ENCODE assay signal across 8 cellular contexts in genomic region chr1:150995896-150996295, GRCh38. TPM values are rescaled to one million over a fixed set of nuclear protein-coding genes. Genes with fewer than 3 reads are reported as not detected.
A peak's percentile ranks its signal among the peaks of the same experiment; 100 is the strongest.
DNase-seq lines count a peak whose midpoint lies in the region; ATAC-seq, FAIRE-seq and TF ChIP-seq lines count a peak whose summit lies in the region.

No MANE protein-coding gene starts in this region.

- H3K4me1 ChIP-seq in Loucy (ENCODE audit: insufficient read depth, low read length, poor library complexity, severe bottlenecking): no peaks in the 10 kb centered on the region
- H3K4me1 ChIP-seq in astrocyte (ENCODE audit: insufficient read depth, low read length): peaks cover 24% of the 10 kb centered on the region

- H3K4me3 Mint-ChIP-seq in Calu3 (ENCODE audit: low read depth, unreplicated experiment): no peak overlapping the region
- no peak overlapping the region for H3K4me3 Mint-ChIP-seq in astrocyte (ENCODE audit: unreplicated experiment)

- H3K27ac ChIP-seq in astrocyte (ENCODE audit: low read depth, low read length): no peak overlapping the region
- peak overlapping the region; percentile 89 for H3K27ac ChIP-seq in temporal lobe (ENCODE audit: low read depth, low read length)

- H3K4me2 ChIP-seq in Loucy (ENCODE audit: low read depth, low read length, poor library complexity, severe bottlenecking): peak overlapping the region; percentile 31
- H3K4me2 ChIP-seq in astrocyte (ENCODE audit: low read length): no peak overlapping the region

- H3K9me3 ChIP-seq in Loucy (ENCODE audit: insufficient read depth, low read depth, low read length): no peaks in the 10 kb centered on the region
- no peaks in the 10 kb centered on the region for H3K9me3 ChIP-seq in astrocyte (ENCODE audit: insufficient read depth, low read depth, low read length)

- intact Hi-C loops in Calu3 (cut with micrococcal nuclease; ENCODE audit: unreplicated experiment): loop anchor here (1.0 kb wide), 1 partner anchor 17 kb away; no protein-coding TSS in a partner anchor

- H3K4me3 ChIP-seq in Loucy (ENCODE audit: low read length, poor library complexity, severe bottlenecking) (no peak overlapping the region), astrocyte (ENCODE audit: insufficient read depth, low read depth, low read length) (no peak overlapping the region)

- TF ChIP-seq CTCF in Calu3 (IDR thresholded peaks at IDR 0.05; ENCODE audit: unreplicated experiment) (peak; percentile 90), Loucy (conservative IDR thresholded peaks at IDR 0.05; ENCODE audit: low read length) (peak; percentile 79), astrocyte (IDR thresholded peaks at IDR 0.05; ENCODE audit: insufficient read depth, low read depth, low read length) (peak; percentile 69)

- H3K27me3 Mint-ChIP-seq in Calu3 (ENCODE audit: unreplicated experiment) (no peaks in the 10 kb centered on the region), astrocyte (ENCODE audit: low read depth, unreplicated experiment) (no peaks in the 10 kb centered on the region)

- CTCF ChIA-PET in Calu3 (lab: Charles Lee): interaction anchor here (0.6 to 2.4 kb wide), 10 partner anchors 11 to 603 kb away, joined by 3 to 32 read pairs (median 4); partner anchors contain the start of genes ANXA9, MINDY1 and SETDB1

- H4K20me1 ChIP-seq in Loucy (ENCODE audit: insufficient read depth, low read length, poor library complexity, severe bottlenecking): no peaks in the 10 kb centered on the region
- no peaks in the 10 kb centered on the region for H4K20me1 ChIP-seq in astrocyte (ENCODE audit: insufficient read depth, low read length)

- H3K9me2 ChIP-seq in Loucy (replicated peaks; ENCODE audit: low read depth, low read length): no peaks in the 10 kb centered on the region

- no peak for ATAC-seq in GM21360 (IDR thresholded peaks at IDR 0.05; ENCODE audit: unreplicated experiment)
- no peak for ATAC-seq in HG03097 (IDR thresholded peaks at IDR 0.05; ENCODE audit: low FRiP score, unreplicated experiment)

- H2AFZ ChIP-seq in Loucy (ENCODE audit: low read length): no peak overlapping the region
- no peak overlapping the region for H2AFZ ChIP-seq in astrocyte (ENCODE audit: low read depth, low read length)

- H3K36me3 ChIP-seq in Loucy (ENCODE audit: insufficient read depth, low read length) (no peaks in the 10 kb centered on the region), astrocyte (ENCODE audit: insufficient read depth, low read length) (no peaks in the 10 kb centered on the region)

- no peaks in the 10 kb centered on the region for H3K27me3 ChIP-seq in Loucy (ENCODE audit: insufficient read depth, low read length, poor library complexity, severe bottlenecking)
- H3K27me3 ChIP-seq in astrocyte (ENCODE audit: insufficient read depth, low read length): no peaks in the 10 kb centered on the region

- H3F3A ChIP-seq in Loucy (ENCODE audit: low read depth): no peaks in the 10 kb centered on the region

- BruUV-seq in Calu3 (replicated peaks; lab: Mats Ljungman, UMichigan): no TSS peak

- no peak for FAIRE-seq in astrocyte (lab: Jason Lieb, UNC)

- H3K9me3 Mint-ChIP-seq in Calu3 (ENCODE audit: low read depth, unreplicated experiment) (no peaks in the 10 kb centered on the region), astrocyte (ENCODE audit: unreplicated experiment) (peaks cover 2% of the 10 kb centered on the region)

- H3K79me2 ChIP-seq in Loucy (ENCODE audit: insufficient read depth, low read length) (no peaks in the 10 kb centered on the region), astrocyte (ENCODE audit: insufficient read depth, low read length) (no peaks in the 10 kb centered on the region)

- no peaks in the 10 kb centered on the region for H3K4me1 Mint-ChIP-seq in Calu3 (ENCODE audit: low read depth, unreplicated experiment)
- peaks cover 25% of the 10 kb centered on the region for H3K4me1 Mint-ChIP-seq in astrocyte (ENCODE audit: low read depth, unreplicated experiment)

- H3K27ac Mint-ChIP-seq in Calu3 (ENCODE audit: unreplicated experiment) (no peak overlapping the region), astrocyte (ENCODE audit: unreplicated experiment) (no peak overlapping the region)

- peak; percentile 41 for DNase-seq in Calu3
- DNase-seq in astrocyte (ENCODE audit: low read depth): no peak
- peak; percentile 70 for DNase-seq in islet precursor cell
- no peak for DNase-seq in stimulated activated CD4-positive, alpha-beta T cell treated with anti-CD3 and anti-CD28 coated beads, Interleukin-2, amount 100 ng/mL, for 48 hours

- H3K9ac ChIP-seq in Loucy (ENCODE audit: low read depth, low read length, poor library complexity, severe bottlenecking) (no peak overlapping the region), astrocyte (ENCODE audit: low read length) (no peak overlapping the region)

- H3K36me3 Mint-ChIP-seq in Calu3 (ENCODE audit: insufficient read depth, unreplicated experiment): peaks cover 17% of the 10 kb centered on the region
- H3K36me3 Mint-ChIP-seq in astrocyte (ENCODE audit: low read depth, unreplicated experiment): peaks cover 8% of the 10 kb centered on the region

RNA-seq across cellular contexts. Expression of gene MINDY1, which starts 10.8 kb away (rescaled TPM):
- total RNA-seq in Calu3 (2022) (17.2 and 17.6 TPM in 2 replicates), astrocyte (8.5 and 8.8 TPM in 2 replicates), temporal lobe (10.8 TPM)

RNA-seq across cellular contexts. Expression of gene PRUNE1, which starts 12.4 kb away (rescaled TPM):
- total RNA-seq in Calu3 (2022): 15.9 and 16.0 TPM in 2 replicates
- total RNA-seq in astrocyte: 14.3 and 17.6 TPM in 2 replicates
- 25.6 TPM for total RNA-seq in temporal lobe

RNA-seq across cellular contexts. Expression of gene ANXA9, which starts 13.8 kb away (rescaled TPM):
- total RNA-seq in Calu3 (2022): 15.4 and 20.1 TPM in 2 replicates
- total RNA-seq in astrocyte: not detected in 2 replicates
- not detected for total RNA-seq in temporal lobe

RNA-seq across cellular contexts. Expression of gene CERS2, which starts 21.3 kb away (rescaled TPM):
- total RNA-seq in Calu3 (2022): 214 and 226 TPM in 2 replicates
- total RNA-seq in astrocyte: 177 and 189 TPM in 2 replicates
- 21.4 TPM for total RNA-seq in temporal lobe

RNA-seq across cellular contexts. Expression of gene BNIPL, which starts 40.5 kb away (rescaled TPM):
- total RNA-seq in Calu3 (2022) (1.2 and 2.4 TPM in 2 replicates), astrocyte (0.29 and 0.73 TPM in 2 replicates), temporal lobe (0.25 TPM)

Comparison
In these comparisons a context has a peak if more than half of its experiments do, and no peak if none do; other contexts are left out.
1. DNase-seq: peak in Calu3 (single experiment) and islet precursor cell (single experiment); none in astrocyte (single experiment) and stimulated activated CD4-positive, alpha-beta T cell treated with anti-CD3 and anti-CD28 coated beads, Interleukin-2, amount 100 ng/mL, for 48 hours (0 of 2).
2. RNA of gene ANXA9, which starts 13.8 kb away (total RNA-seq): 15.4 to 20.1 TPM in Calu3; not detected in astrocyte and not detected in temporal lobe (single experiment); every median in the first group is over 10 times any median in the second.
3. Peak in every context shown above with its lines, with median percentiles within 50 percentile points of each other: CTCF ChIP-seq.